Comparison of ENCODE assay signal across 1 cellular context in the genomic region with DNA sequence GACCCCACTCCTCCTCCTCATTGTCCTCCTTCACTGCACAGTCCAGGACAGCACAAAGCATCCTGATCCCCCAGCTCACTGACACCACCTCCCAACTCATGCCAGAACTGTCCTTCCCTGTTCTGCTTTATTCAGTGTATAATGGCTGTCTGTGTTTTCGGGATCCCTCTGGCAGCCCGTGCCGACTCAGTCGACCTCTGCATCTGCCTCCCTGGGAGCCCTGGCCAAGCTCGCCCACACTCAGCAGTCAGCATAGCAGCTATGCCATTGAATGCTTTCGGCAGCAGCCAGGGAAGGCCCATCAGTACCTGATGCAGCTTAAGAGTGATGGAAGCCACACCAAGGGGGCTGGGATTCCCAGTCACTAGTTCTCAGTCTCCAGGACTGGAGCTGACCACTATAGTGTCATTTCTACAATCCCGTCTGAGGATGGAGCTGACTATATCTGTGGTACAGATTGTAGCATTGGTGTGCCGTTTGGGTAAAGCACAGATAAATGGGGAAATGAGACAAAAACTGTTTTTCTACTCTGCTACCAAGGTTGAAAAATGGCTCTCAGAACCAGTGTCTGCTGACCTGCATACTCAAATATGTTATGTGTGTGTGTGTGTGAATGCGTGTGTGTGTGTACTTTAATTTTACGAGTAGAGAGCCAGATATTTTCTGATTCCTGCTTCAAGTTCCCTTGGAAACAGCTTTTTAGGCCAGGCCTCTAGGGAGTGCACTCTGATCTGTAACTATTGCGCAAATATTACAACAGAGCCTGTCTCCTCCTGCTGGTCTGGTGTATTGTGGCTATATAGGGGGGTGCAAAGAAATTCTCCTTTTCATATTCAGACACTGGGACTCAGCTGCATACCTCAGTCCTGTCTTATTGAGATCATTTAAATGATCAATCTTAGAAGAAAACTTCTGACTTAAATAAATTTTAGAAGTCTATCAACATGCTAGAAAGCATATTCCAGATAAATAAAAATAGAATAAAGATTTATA.
TF ChIP-seq lines count a peak whose summit lies in the region.

No MANE protein-coding gene starts in this region.

TF ChIP-seq in HepG2, 621 proteins besides CTCF, POLR2A, EP300 and RAD21 (continued from another document and continues in another):
- TF ChIP-seq, protein P1, sequence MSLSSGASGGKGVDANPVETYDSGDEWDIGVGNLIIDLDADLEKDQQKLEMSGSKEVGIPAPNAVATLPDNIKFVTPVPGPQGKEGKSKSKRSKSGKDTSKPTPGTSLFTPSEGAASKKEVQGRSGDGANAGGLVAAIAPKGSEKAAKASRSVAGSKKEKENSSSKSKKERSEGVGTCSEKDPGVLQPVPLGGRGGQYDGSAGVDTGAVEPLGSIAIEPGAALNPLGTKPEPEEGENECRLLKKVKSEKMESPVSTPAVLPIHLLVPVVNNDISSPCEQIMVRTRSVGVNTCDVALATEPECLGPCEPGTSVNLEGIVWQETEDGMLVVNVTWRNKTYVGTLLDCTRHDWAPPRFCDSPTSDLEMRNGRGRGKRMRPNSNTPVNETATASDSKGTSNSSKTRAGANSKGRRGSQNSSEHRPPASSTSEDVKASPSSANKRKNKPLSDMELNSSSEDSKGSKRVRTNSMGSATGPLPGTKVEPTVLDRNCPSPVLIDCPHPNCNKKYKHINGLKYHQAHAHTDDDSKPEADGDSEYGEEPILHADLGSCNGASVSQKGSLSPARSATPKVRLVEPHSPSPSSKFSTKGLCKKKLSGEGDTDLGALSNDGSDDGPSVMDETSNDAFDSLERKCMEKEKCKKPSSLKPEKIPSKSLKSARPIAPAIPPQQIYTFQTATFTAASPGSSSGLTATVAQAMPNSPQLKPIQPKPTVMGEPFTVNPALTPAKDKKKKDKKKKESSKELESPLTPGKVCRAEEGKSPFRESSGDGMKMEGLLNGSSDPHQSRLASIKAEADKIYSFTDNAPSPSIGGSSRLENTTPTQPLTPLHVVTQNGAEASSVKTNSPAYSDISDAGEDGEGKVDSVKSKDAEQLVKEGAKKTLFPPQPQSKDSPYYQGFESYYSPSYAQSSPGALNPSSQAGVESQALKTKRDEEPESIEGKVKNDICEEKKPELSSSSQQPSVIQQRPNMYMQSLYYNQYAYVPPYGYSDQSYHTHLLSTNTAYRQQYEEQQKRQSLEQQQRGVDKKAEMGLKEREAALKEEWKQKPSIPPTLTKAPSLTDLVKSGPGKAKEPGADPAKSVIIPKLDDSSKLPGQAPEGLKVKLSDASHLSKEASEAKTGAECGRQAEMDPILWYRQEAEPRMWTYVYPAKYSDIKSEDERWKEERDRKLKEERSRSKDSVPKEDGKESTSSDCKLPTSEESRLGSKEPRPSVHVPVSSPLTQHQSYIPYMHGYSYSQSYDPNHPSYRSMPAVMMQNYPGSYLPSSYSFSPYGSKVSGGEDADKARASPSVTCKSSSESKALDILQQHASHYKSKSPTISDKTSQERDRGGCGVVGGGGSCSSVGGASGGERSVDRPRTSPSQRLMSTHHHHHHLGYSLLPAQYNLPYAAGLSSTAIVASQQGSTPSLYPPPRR (CRISPR knock-in tag; IDR thresholded peaks at IDR 0.05; ENCODE audit: borderline replicate concordance): no peak
- TF ChIP-seq, protein P2, sequence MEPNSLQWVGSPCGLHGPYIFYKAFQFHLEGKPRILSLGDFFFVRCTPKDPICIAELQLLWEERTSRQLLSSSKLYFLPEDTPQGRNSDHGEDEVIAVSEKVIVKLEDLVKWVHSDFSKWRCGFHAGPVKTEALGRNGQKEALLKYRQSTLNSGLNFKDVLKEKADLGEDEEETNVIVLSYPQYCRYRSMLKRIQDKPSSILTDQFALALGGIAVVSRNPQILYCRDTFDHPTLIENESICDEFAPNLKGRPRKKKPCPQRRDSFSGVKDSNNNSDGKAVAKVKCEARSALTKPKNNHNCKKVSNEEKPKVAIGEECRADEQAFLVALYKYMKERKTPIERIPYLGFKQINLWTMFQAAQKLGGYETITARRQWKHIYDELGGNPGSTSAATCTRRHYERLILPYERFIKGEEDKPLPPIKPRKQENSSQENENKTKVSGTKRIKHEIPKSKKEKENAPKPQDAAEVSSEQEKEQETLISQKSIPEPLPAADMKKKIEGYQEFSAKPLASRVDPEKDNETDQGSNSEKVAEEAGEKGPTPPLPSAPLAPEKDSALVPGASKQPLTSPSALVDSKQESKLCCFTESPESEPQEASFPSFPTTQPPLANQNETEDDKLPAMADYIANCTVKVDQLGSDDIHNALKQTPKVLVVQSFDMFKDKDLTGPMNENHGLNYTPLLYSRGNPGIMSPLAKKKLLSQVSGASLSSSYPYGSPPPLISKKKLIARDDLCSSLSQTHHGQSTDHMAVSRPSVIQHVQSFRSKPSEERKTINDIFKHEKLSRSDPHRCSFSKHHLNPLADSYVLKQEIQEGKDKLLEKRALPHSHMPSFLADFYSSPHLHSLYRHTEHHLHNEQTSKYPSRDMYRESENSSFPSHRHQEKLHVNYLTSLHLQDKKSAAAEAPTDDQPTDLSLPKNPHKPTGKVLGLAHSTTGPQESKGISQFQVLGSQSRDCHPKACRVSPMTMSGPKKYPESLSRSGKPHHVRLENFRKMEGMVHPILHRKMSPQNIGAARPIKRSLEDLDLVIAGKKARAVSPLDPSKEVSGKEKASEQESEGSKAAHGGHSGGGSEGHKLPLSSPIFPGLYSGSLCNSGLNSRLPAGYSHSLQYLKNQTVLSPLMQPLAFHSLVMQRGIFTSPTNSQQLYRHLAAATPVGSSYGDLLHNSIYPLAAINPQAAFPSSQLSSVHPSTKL (CRISPR knock-in tag; IDR thresholded peaks at IDR 0.05): peak; percentile 67
- TF ChIP-seq, protein P3, sequence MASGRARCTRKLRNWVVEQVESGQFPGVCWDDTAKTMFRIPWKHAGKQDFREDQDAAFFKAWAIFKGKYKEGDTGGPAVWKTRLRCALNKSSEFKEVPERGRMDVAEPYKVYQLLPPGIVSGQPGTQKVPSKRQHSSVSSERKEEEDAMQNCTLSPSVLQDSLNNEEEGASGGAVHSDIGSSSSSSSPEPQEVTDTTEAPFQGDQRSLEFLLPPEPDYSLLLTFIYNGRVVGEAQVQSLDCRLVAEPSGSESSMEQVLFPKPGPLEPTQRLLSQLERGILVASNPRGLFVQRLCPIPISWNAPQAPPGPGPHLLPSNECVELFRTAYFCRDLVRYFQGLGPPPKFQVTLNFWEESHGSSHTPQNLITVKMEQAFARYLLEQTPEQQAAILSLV (CRISPR knock-in tag; IDR thresholded peaks at IDR 0.05; ENCODE audit: borderline replicate concordance): no peak
- TF ChIP-seq, protein P4, sequence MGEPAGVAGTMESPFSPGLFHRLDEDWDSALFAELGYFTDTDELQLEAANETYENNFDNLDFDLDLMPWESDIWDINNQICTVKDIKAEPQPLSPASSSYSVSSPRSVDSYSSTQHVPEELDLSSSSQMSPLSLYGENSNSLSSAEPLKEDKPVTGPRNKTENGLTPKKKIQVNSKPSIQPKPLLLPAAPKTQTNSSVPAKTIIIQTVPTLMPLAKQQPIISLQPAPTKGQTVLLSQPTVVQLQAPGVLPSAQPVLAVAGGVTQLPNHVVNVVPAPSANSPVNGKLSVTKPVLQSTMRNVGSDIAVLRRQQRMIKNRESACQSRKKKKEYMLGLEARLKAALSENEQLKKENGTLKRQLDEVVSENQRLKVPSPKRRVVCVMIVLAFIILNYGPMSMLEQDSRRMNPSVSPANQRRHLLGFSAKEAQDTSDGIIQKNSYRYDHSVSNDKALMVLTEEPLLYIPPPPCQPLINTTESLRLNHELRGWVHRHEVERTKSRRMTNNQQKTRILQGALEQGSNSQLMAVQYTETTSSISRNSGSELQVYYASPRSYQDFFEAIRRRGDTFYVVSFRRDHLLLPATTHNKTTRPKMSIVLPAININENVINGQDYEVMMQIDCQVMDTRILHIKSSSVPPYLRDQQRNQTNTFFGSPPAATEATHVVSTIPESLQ (CRISPR knock-in tag; conservative IDR thresholded peaks at IDR 0.05): no peak
- TF ChIP-seq TGIF2 (CRISPR knock-in tag; IDR thresholded peaks at IDR 0.05) (no peak), PHF21A (CRISPR knock-in tag; IDR thresholded peaks at IDR 0.05) (no peak; the same call in 1 of the 2 replicates), DNMT3B (CRISPR knock-in tag; conservative IDR thresholded peaks at IDR 0.05) (no peak), ZNF33A (CRISPR knock-in tag; IDR thresholded peaks at IDR 0.05; ENCODE audit: borderline replicate concordance) (no peak), ZNF354B (CRISPR knock-in tag; IDR thresholded peaks at IDR 0.05) (no peak), ZNF782 (CRISPR knock-in tag; IDR thresholded peaks at IDR 0.05; ENCODE audit: borderline replicate concordance) (no peak), ETV6 (CRISPR knock-in tag; conservative IDR thresholded peaks at IDR 0.05) (no peak), HNF4G (IDR thresholded peaks at IDR 0.05; ENCODE audit: borderline replicate concordance, low read depth, low read length) (peak; percentile 50; the same call in 1 of the 2 replicates), HNF4G (CRISPR knock-in tag; IDR thresholded peaks at IDR 0.05; ENCODE audit: borderline replicate concordance, low read depth) (no peak), HDAC2 (CRISPR knock-in tag; IDR thresholded peaks at IDR 0.05) (no peak; the same call in 1 of the 2 replicates), ZNF260 (CRISPR knock-in tag; IDR thresholded peaks at IDR 0.05; ENCODE audit: borderline replicate concordance, low read depth) (no peak), MZF1 (CRISPR knock-in tag; IDR thresholded peaks at IDR 0.05; ENCODE audit: borderline replicate concordance) (no peak)
- TF ChIP-seq, protein P5, sequence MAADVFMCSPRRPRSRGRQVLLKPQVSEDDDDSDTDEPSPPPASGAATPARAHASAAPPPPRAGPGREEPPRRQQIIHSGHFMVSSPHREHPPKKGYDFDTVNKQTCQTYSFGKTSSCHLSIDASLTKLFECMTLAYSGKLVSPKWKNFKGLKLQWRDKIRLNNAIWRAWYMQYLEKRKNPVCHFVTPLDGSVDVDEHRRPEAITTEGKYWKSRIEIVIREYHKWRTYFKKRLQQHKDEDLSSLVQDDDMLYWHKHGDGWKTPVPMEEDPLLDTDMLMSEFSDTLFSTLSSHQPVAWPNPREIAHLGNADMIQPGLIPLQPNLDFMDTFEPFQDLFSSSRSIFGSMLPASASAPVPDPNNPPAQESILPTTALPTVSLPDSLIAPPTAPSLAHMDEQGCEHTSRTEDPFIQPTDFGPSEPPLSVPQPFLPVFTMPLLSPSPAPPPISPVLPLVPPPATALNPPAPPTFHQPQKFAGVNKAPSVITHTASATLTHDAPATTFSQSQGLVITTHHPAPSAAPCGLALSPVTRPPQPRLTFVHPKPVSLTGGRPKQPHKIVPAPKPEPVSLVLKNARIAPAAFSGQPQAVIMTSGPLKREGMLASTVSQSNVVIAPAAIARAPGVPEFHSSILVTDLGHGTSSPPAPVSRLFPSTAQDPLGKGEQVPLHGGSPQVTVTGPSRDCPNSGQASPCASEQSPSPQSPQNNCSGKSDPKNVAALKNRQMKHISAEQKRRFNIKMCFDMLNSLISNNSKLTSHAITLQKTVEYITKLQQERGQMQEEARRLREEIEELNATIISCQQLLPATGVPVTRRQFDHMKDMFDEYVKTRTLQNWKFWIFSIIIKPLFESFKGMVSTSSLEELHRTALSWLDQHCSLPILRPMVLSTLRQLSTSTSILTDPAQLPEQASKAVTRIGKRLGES (CRISPR knock-in tag; IDR thresholded peaks at IDR 0.05; ENCODE audit: borderline replicate concordance): no peak
- TF ChIP-seq, protein P6, sequence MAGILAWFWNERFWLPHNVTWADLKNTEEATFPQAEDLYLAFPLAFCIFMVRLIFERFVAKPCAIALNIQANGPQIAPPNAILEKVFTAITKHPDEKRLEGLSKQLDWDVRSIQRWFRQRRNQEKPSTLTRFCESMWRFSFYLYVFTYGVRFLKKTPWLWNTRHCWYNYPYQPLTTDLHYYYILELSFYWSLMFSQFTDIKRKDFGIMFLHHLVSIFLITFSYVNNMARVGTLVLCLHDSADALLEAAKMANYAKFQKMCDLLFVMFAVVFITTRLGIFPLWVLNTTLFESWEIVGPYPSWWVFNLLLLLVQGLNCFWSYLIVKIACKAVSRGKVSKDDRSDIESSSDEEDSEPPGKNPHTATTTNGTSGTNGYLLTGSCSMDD (CRISPR knock-in tag; IDR thresholded peaks at IDR 0.05): no peak
- TF ChIP-seq, protein P7, sequence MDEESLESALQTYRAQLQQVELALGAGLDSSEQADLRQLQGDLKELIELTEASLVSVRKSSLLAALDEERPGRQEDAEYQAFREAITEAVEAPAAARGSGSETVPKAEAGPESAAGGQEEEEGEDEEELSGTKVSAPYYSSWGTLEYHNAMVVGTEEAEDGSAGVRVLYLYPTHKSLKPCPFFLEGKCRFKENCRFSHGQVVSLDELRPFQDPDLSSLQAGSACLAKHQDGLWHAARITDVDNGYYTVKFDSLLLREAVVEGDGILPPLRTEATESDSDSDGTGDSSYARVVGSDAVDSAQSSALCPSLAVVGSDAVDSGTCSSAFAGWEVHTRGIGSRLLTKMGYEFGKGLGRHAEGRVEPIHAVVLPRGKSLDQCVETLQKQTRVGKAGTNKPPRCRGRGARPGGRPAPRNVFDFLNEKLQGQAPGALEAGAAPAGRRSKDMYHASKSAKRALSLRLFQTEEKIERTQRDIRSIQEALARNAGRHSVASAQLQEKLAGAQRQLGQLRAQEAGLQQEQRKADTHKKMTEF (CRISPR knock-in tag; IDR thresholded peaks at IDR 0.05): no peak
- TF ChIP-seq, protein P8, sequence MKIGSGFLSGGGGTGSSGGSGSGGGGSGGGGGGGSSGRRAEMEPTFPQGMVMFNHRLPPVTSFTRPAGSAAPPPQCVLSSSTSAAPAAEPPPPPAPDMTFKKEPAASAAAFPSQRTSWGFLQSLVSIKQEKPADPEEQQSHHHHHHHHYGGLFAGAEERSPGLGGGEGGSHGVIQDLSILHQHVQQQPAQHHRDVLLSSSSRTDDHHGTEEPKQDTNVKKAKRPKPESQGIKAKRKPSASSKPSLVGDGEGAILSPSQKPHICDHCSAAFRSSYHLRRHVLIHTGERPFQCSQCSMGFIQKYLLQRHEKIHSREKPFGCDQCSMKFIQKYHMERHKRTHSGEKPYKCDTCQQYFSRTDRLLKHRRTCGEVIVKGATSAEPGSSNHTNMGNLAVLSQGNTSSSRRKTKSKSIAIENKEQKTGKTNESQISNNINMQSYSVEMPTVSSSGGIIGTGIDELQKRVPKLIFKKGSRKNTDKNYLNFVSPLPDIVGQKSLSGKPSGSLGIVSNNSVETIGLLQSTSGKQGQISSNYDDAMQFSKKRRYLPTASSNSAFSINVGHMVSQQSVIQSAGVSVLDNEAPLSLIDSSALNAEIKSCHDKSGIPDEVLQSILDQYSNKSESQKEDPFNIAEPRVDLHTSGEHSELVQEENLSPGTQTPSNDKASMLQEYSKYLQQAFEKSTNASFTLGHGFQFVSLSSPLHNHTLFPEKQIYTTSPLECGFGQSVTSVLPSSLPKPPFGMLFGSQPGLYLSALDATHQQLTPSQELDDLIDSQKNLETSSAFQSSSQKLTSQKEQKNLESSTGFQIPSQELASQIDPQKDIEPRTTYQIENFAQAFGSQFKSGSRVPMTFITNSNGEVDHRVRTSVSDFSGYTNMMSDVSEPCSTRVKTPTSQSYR (CRISPR knock-in tag; IDR thresholded peaks at IDR 0.05; ENCODE audit: borderline replicate concordance): no peak
- TF ChIP-seq, protein P9, sequence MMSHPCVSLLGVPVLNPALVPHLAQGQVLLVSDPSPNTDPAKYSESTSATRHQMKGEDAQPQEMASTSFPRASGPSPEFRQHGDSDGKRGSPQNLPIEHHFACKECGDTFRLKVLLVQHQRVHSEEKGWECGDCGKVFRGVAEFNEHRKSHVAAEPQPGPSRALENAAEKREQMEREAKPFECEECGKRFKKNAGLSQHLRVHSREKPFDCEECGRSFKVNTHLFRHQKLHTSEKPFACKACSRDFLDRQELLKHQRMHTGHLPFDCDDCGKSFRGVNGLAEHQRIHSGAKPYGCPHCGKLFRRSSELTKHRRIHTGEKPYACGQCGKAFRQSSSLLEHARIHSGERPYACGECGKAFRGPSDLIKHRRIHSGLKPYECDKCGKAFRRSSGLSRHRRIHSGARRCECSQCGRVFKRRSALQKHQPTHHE (CRISPR knock-in tag; IDR thresholded peaks at IDR 0.05; ENCODE audit: borderline replicate concordance): no peak
